ENCODE assay signal across 32 cellular contexts in genomic region chr14:104537613-104537988, GRCh38. TPM values are rescaled to one million over a fixed set of nuclear protein-coding genes. Genes with fewer than 3 reads are reported as not detected.
"Had no signal": no experiment of that assay in that cellular context is flagged by ENCODE, and none has a peak within 500 bp of the region (broad histone marks: within the 10 kb centered on the region; RNA-seq: fewer than 3 reads in every experiment).

No MANE protein-coding gene starts in this region.

- H3K27me3 ChIP-seq: body of pancreas, cardiac muscle cell, foreskin keratinocyte, upper lobe of left lung, vagina had no signal

- ATAC-seq: body of pancreas; sciatic nerve; stimulated activated memory B cell treated with anti-CD40 and anti-IgM and Interleukin-4, amounts not matched to agents 10 μg/mL and 1 μg/mL and 100 μg/mL, for 72 hours; stimulated activated naive CD8-positive, alpha-beta T cell treated with anti-CD3 and anti-CD28 coated beads, Interleukin-15, amount 100 ng/mL, for 72 hours had no signal

- DNase-seq: activated CD4-positive, alpha-beta T cell treated with anti-CD3 and anti-CD28 coated beads for 48 hours; activated CD4-positive, alpha-beta T cell treated with anti-CD3 and anti-CD28 coated beads, Interleukin-2, amount 50 U/mL, for 48 hours; activated CD8-positive, alpha-beta memory T cell treated with anti-CD3 and anti-CD28 coated beads for 24 hours; activated naive CD4-positive, alpha-beta T cell treated with anti-CD3 and anti-CD28 coated beads for 36 hours; activated naive CD8-positive, alpha-beta T cell treated with anti-CD3 and anti-CD28 coated beads for 36 hours; aorta; body of pancreas; heart right ventricle; naive B cell; nephron progenitor cell; small intestine; stimulated activated CD4-positive, alpha-beta T cell treated with anti-CD3 and anti-CD28 coated beads, Interleukin-1b, Interleukin-23, amount 100 ng/mL, for 48 hours; stimulated activated CD4-positive, alpha-beta T cell treated with anti-CD3 and anti-CD28 coated beads, Interleukin-4, amount 100 ng/mL, for 4 hours; stimulated activated CD8-positive, alpha-beta memory T cell treated with anti-CD3 and anti-CD28 coated beads, Interleukin-4, amount 100 ng/mL, for 48 hours; stimulated activated naive CD8-positive, alpha-beta T cell treated with anti-CD3 and anti-CD28 coated beads, Interleukin-15, amount 100 ng/mL, for 72 hours; substantia nigra; upper lobe of left lung had no signal

- H3K4me1 ChIP-seq: adrenal gland, body of pancreas, esophagus muscularis mucosa, foreskin keratinocyte, vagina had no signal

- H3K27ac ChIP-seq: adrenal gland, body of pancreas, cardiac muscle cell, esophagus muscularis mucosa, foreskin keratinocyte, heart right ventricle, left lung, neutrophil, upper lobe of left lung, vagina, VCaP had no signal

- H3K4me3 ChIP-seq: adrenal gland, body of pancreas, cardiac muscle cell, esophagus muscularis mucosa, heart right ventricle, left lung, upper lobe of left lung, vagina had no signal

- H3K36me3 ChIP-seq: adrenal gland, cardiac muscle cell, esophagus muscularis mucosa, heart right ventricle, left lung, neutrophil, upper lobe of left lung, vagina had no signal

- H3K9me3 ChIP-seq: adrenal gland, body of pancreas, neutrophil, upper lobe of left lung, vagina had no signal

RNA-seq across cellular contexts. Expression of gene C14orf180, which starts 42.0 kb away (rescaled TPM):
- total RNA-seq: activated naive CD4-positive, alpha-beta T cell treated with anti-CD3 and anti-CD28 coated beads for 36 hours; activated naive CD8-positive, alpha-beta T cell treated with anti-CD3 and anti-CD28 coated beads for 36 hours; activated T-helper 1 cell treated with anti-CD3 and anti-CD28 coated beads, Interleukin-12 subunit alpha, Interleukin-12 subunit beta, Interleukin-2, Interleukin-4 antibody, amounts not matched to agents 30 ng/mL and 10 ng/mL and 1 ng/mL, durations not matched to agents 14 hours and 24 hours and 36 hours; endodermal cell; foreskin keratinocyte; glomerular endothelial cell; left lung; lung microvascular endothelial cell; osteocyte; upper lobe of left lung had no signal
- polyA plus RNA-seq: foreskin keratinocyte had no signal
